In the genomic region with DNA sequence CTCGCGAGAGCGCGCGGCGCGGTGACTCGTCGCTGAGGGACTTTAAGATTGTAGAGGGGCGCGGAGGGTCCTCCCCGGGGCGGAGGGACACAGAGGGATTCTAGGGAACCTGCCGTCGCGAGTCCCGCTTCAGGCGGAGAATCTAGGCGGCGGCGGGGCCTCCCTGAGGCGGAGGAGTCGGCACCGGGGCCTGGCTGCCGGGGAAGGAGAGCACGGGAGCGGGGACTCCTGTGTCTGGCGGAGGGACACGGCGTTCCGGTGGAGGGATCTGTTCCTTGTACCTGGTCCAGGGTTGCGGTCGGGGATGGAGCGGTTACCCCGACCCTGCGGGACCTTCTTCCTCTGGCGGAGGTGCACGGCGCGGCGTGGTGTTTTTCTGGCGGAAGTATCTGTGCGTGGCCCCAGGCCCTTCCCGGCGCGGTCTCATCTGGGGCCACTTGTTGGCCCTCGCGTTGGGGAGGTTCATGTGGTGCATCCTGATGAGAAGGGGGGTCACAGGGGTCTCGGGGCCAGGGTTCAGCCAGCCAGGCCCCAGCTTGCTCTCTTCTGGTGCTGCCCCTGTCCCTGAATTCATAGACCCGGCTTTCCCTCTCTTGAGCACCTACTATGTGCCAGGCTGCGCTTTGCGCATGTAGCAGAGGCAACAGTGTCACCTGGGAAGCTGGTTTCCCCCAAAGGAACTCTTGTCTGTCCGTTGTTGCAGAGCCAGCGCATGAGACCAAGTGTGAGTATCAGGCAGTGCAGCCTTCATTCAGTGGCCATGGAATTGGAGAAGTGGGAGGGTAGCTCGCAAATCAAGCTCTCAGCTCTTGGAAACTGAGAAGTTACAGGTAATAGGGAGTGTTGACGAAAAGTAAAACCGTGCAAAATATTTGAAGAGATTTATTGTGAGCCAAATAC, we compare ENCODE assay signal across 9 cellular contexts. TPM values are rescaled to one million over a fixed set of nuclear protein-coding genes. Genes with fewer than 3 reads are reported as not detected.
DNase-seq lines count a peak whose midpoint lies in the region; ATAC-seq and TF ChIP-seq lines count a peak whose summit lies in the region.
"Had no signal": no experiment of that assay in that cellular context is flagged by ENCODE, and none has a peak within 500 bp of the region (broad histone marks: within the 10 kb centered on the region; RNA-seq: fewer than 3 reads in every experiment).

No MANE protein-coding gene starts in this region.

- H3K4me3 ChIP-seq in left lung, result peak overlapping the region; percentile 70 to 82

- H3K36me3 ChIP-seq in left lung, result peaks cover 0 to 14% of the 10 kb centered on the region in 2 donors

- intact Hi-C loops in left lung (cut with DNase I), result no loop called here

- peaks cover 13 to 35% of the 10 kb centered on the region in 2 donors for H3K4me1 ChIP-seq in left lung

- no peak for TF ChIP-seq CTCF in left lung (IDR thresholded peaks at IDR 0.05)

- no peaks in the 10 kb centered on the region for H3K27me3 ChIP-seq in left lung

- H3K9me3 ChIP-seq in left lung, result no peaks in the 10 kb centered on the region

- H3K27ac ChIP-seq in cingulate gyrus (ENCODE audit: low read depth, low read length) (peak overlapping the region; percentile 77), left lung (peak overlapping the region; percentile 97 to 98)

- ATAC-seq in GM19035 (IDR thresholded peaks at IDR 0.05; ENCODE audit: unreplicated experiment) (peak; percentile 45), HG03280 (IDR thresholded peaks at IDR 0.05; ENCODE audit: unreplicated experiment) (peak; percentile 41), left lung (peak; percentile 62)

- peak; percentile 62 to 63 for DNase-seq in AML-193 (lab: John Stamatoyannopoulos, UW)
- peak; percentile 83 to 92 for DNase-seq in NCI-H446 (lab: John Stamatoyannopoulos, UW)
- DNase-seq in activated CD4-positive, alpha-beta T cell treated with anti-CD3 and anti-CD28 coated beads for 24 hours (ENCODE audit: low read depth in 2 of 2), result peak; percentile 60 to 75
- peak; percentile 81 to 93 for DNase-seq in left lung
- DNase-seq in stimulated activated CD4-positive, alpha-beta T cell treated with anti-CD3 and anti-CD28 coated beads, Interleukin-2, amount 100 ng/mL, for 4 hours (ENCODE audit: low read depth), result peak; percentile 62

RNA-seq across cellular contexts. Expression of gene ZKSCAN2, which starts 0.6 kb away (rescaled TPM):
- total RNA-seq in left lung, result 1 to 10 TPM; 4.4 to 5.2 TPM

RNA-seq across cellular contexts. Expression of gene AQP8, which starts 41.5 kb away (rescaled TPM):
- total RNA-seq in left lung, result not detected
- total RNA-seq: T-helper 1 cell treated with Interleukin-12 subunit alpha and Interleukin-12 subunit beta and Interleukin-4 antibody, amounts not matched to agents 30 ng/mL and 1 ng/mL, for 36 hours had no signal

Comparison
In these comparisons a context has a peak if more than half of its experiments do, and no peak if none do; other contexts are left out.
1. Peak in every context shown above with its lines: DNase-seq, ATAC-seq, H3K4me3 ChIP-seq and H3K27ac ChIP-seq.